In genomic region chr1:240189386-240189989, GRCh38 we compare ENCODE assay signal across 9 cellular contexts.
DNase-seq lines count a peak whose midpoint lies in the region; ATAC-seq, FAIRE-seq and TF ChIP-seq lines count a peak whose summit lies in the region.
"Had no signal": no experiment of that assay in that cellular context is flagged by ENCODE, and none has a peak within 500 bp of the region (broad histone marks: within the 10 kb centered on the region; RNA-seq: fewer than 3 reads in every experiment).

No MANE protein-coding gene starts in this region.

- no peaks in the 10 kb centered on the region for H3K9me3 ChIP-seq in heart right ventricle
- H3K9me3 ChIP-seq in MG63 = no peaks in the 10 kb centered on the region
- no peaks in the 10 kb centered on the region for H3K9me3 ChIP-seq in small intestine (ENCODE audit: control insufficient read depth, low read depth)

- no peaks in the 10 kb centered on the region for H3K4me1 ChIP-seq in heart right ventricle
- no peaks in the 10 kb centered on the region for H3K4me1 ChIP-seq in small intestine (ENCODE audit: control insufficient read depth in 2 of 2, insufficient read depth in 1 of 2, low read depth in 1 of 2, low read length in 1 of 2)

- no peak for ATAC-seq in heart right ventricle
- no peak for ATAC-seq in Right ventricle myocardium superior (ENCODE audit: poor library complexity)
- ATAC-seq in GM21723 (IDR thresholded peaks at IDR 0.05; ENCODE audit: unreplicated experiment) = peak; percentile 80

- intact Hi-C loops in heart right ventricle (cut with DNase I) = loop anchor here in 2 of 10 donors (5.0 kb wide), 1 partner anchor 162 kb away; no protein-coding TSS in a partner anchor
- intact Hi-C loops in Right ventricle myocardium superior (cut with DNase I) = no loop called here

- TF ChIP-seq CTCF in heart right ventricle (IDR thresholded peaks at IDR 0.05) (peak; percentile 26 to 76 (median 66)), foreskin fibroblast (IDR thresholded peaks at IDR 0.05; ENCODE audit: low read depth, low read length) (peak; percentile 70)

- peaks cover 0 to 41% (median 11%) of the 10 kb centered on the region in 7 donors for H3K27me3 ChIP-seq in heart right ventricle
- H3K27me3 ChIP-seq in MG63 = no peaks in the 10 kb centered on the region
- H3K27me3 ChIP-seq in small intestine (ENCODE audit: control insufficient read depth in 2 of 2, insufficient read depth in 2 of 2, low read length in 2 of 2) = no peaks in the 10 kb centered on the region

- WGBS in heart right ventricle, 2 donors = 34 to 38% methylated on average over 6 of the region's 6 CpGs
- 14 to 35% (median 26%) methylated on average over 6 of the region's 6 CpGs for WGBS in small intestine, 3 donors

- FAIRE-seq in TTC549 (lab: Jason Lieb, UNC) = peak; percentile 76
- FAIRE-seq in small intestine (lab: Jason Lieb, UNC) = no peak
- FAIRE-seq in frontal cortex (lab: Jason Lieb, UNC) = no peak

- H3K4me3 ChIP-seq in heart right ventricle (no peak overlapping the region), MG63 (no peak overlapping the region), foreskin fibroblast (ENCODE audit: low read depth in 1 of 2, low read length in 2 of 2) (no peak overlapping the region), small intestine (ENCODE audit: low read depth in 1 of 2, low read length in 2 of 2) (no peak overlapping the region)

- no peaks in the 10 kb centered on the region for H3K36me3 ChIP-seq in heart right ventricle
- H3K36me3 ChIP-seq in MG63 = peaks cover 33% of the 10 kb centered on the region
- H3K36me3 ChIP-seq in small intestine (ENCODE audit: control insufficient read depth in 2 of 2, insufficient read depth in 2 of 2, low read length in 2 of 2) = no peaks in the 10 kb centered on the region

- H3K27ac ChIP-seq in heart right ventricle (no peak overlapping the region), small intestine (ENCODE audit: low read depth in 1 of 2, low read length in 1 of 2) (no peak overlapping the region)
- H3K27ac ChIP-seq: epithelial cell of prostate had no signal

- peak in 1 of 2 donors; percentile 14 for DNase-seq in heart right ventricle
- no peak for DNase-seq in Right ventricle myocardium superior
- peak; percentile 13 for DNase-seq in MG63
- peak; percentile 26 to 73 for DNase-seq in foreskin fibroblast
- peak; percentile 51 for DNase-seq in small intestine
- no peak for DNase-seq in frontal cortex (ENCODE audit: low spot score in 2 of 2)

Comparison
In these comparisons a context has a peak if more than half of its experiments do, and no peak if none do; other contexts are left out.
1. DNase-seq: peak in MG63 (single experiment), foreskin fibroblast (2 of 2) and small intestine (single experiment); none in Right ventricle myocardium superior (single experiment) and frontal cortex (0 of 2).